In genomic region chrX:65596270-65596669, GRCh38 we compare ENCODE assay signal across 8 cellular contexts.
DNase-seq lines count a peak whose midpoint lies in the region; ATAC-seq and TF ChIP-seq lines count a peak whose summit lies in the region.
"Had no signal": no experiment of that assay in that cellular context is flagged by ENCODE, and none has a peak within 500 bp of the region (broad histone marks: within the 10 kb centered on the region; RNA-seq: fewer than 3 reads in every experiment).

No MANE protein-coding gene starts in this region.

- H3K27ac Mint-ChIP-seq in naive B cell = peak overlapping the region; percentile 83 to 97 (median 94)

- TF ChIP-seq CTCF in cardiac fibroblast (IDR thresholded peaks at IDR 0.05; ENCODE audit: low read depth, low read length) = no peak

- no peaks in the 10 kb centered on the region for H3K9me3 Mint-ChIP-seq in naive B cell

- H3K4me1 Mint-ChIP-seq in naive B cell = peaks cover 37 to 56% (median 43%) of the 10 kb centered on the region in 3 donors

- no peak overlapping the region for H3K4me3 ChIP-seq in cardiac fibroblast (replicated peaks in 1 of 2; ENCODE audit: low read depth in 2 of 2, low read length in 2 of 2)
- H3K4me3 ChIP-seq: adrenal gland had no signal

- peak overlapping the region in 7 of 8 donors; percentile 44 to 82 (median 68) for H3K4me3 Mint-ChIP-seq in naive B cell

- ATAC-seq in GM19395 (IDR thresholded peaks at IDR 0.05; ENCODE audit: unreplicated experiment) = peak; percentile 72
- ATAC-seq in HG03280 (IDR thresholded peaks at IDR 0.05; ENCODE audit: unreplicated experiment) = peak; percentile 54
- ATAC-seq in naive B cell (ENCODE audit: low read depth in 2 of 2) = peak in 1 of 2 donors; percentile 21

- H3K27me3 Mint-ChIP-seq in naive B cell = peaks cover 0 to 8% (median 0%) of the 10 kb centered on the region in 3 donors

- DNase-seq in T-helper 22 cell (ENCODE audit: low read depth) = peak; percentile 55
- peak; percentile 54 to 71 for DNase-seq in cardiac fibroblast (ENCODE audit: low read depth in 2 of 2)
- no peak for DNase-seq in naive B cell
- no peak for DNase-seq in AG08396 (ENCODE audit: low spot score)
- DNase-seq in DMS153 (lab: John Stamatoyannopoulos, UW) = no peak

- H3K36me3 Mint-ChIP-seq in naive B cell = no peaks in the 10 kb centered on the region

Comparison
In these comparisons a context has a peak if more than half of its experiments do, and no peak if none do; other contexts are left out.
1. DNase-seq: peak in T-helper 22 cell (single experiment) and cardiac fibroblast (2 of 2); none in naive B cell (single experiment), AG08396 (single experiment) and DMS153 (single experiment).